In the genomic region with DNA sequence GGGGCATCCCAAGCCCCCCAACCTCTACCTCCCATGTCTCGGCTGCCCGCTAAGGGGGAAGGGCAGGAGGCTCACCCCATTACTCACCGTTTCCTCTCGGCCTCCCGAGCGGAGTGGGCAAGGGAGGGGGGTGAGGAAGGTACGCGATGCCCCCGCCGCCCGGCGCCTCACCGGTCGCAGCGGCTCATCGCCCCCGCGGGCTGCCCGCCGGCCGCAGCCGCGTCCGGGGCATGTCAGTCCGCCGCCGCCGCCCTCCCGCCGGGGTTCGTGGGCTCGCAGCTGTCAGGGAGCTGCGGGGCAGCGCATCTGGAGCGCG, we compare ENCODE assay signal across 10 cellular contexts. TPM values are rescaled to one million over a fixed set of nuclear protein-coding genes. Genes with fewer than 3 reads are reported as not detected.
DNase-seq lines count a peak whose midpoint lies in the region; ATAC-seq, FAIRE-seq and TF ChIP-seq lines count a peak whose summit lies in the region.
"Had no signal": no experiment of that assay in that cellular context is flagged by ENCODE, and none has a peak within 500 bp of the region (broad histone marks: within the 10 kb centered on the region; RNA-seq: fewer than 3 reads in every experiment).

No MANE protein-coding gene starts in this region.

- DNase-seq in activated CD4-positive, alpha-beta T cell treated with anti-CD3 and anti-CD28 coated beads, Interleukin-2, amount 50 U/mL, for 48 hours: peak; percentile 12 to 28
- DNase-seq in right cardiac atrium: peak in 1 of 3 donors; percentile 38
- no peak for DNase-seq in effector CD8-positive, alpha-beta T cell (lab: John Stamatoyannopoulos, UW)
- no peak for DNase-seq in H54 (ENCODE audit: insufficient read length, low spot score)

- peak overlapping the region; percentile 81 for H3K4me3 Mint-ChIP-seq in stimulated activated memory B cell treated with anti-CD40 and anti-IgM and Interleukin-4, amounts not matched to agents 10 μg/mL and 1 μg/mL and 100 μg/mL, for 72 hours

- H3K4me1 Mint-ChIP-seq in stimulated activated memory B cell treated with anti-CD40 and anti-IgM and Interleukin-4, amounts not matched to agents 10 μg/mL and 1 μg/mL and 100 μg/mL, for 72 hours: peaks cover 28% of the 10 kb centered on the region

- intact Hi-C loops in right cardiac atrium (cut with DNase I): no loop called here

- TF ChIP-seq CTCF in gastroesophageal sphincter (IDR thresholded peaks at IDR 0.05): no peak

- no peak for TF ChIP-seq EP300 in gastroesophageal sphincter (IDR thresholded peaks at IDR 0.05)

- H3K4me3 ChIP-seq in BLaER1 (peak overlapping the region; percentile 69), right cardiac atrium (ENCODE audit: low read length) (peak overlapping the region; percentile 43), gastroesophageal sphincter (peak overlapping the region in 1 of 2 donors; percentile 52)

- H3K9me3 Mint-ChIP-seq in stimulated activated memory B cell treated with anti-CD40 and anti-IgM and Interleukin-4, amounts not matched to agents 10 μg/mL and 1 μg/mL and 100 μg/mL, for 72 hours: no peaks in the 10 kb centered on the region

- no peaks in the 10 kb centered on the region for H3K36me3 Mint-ChIP-seq in stimulated activated memory B cell treated with anti-CD40 and anti-IgM and Interleukin-4, amounts not matched to agents 10 μg/mL and 1 μg/mL and 100 μg/mL, for 72 hours

- H3K27me3 ChIP-seq in BLaER1 (peaks cover 46% of the 10 kb centered on the region), right cardiac atrium (ENCODE audit: control insufficient read depth, insufficient read depth) (peaks cover 3% of the 10 kb centered on the region), gastroesophageal sphincter (peaks cover 80% of the 10 kb centered on the region)

- peak; percentile 18 for ATAC-seq in GM21447 (IDR thresholded peaks at IDR 0.05; ENCODE audit: unreplicated experiment)
- ATAC-seq in right cardiac atrium: no peak
- peak; percentile 49 for ATAC-seq in stimulated activated memory B cell treated with anti-CD40 and anti-IgM and Interleukin-4, amounts not matched to agents 10 μg/mL and 1 μg/mL and 100 μg/mL, for 72 hours
- ATAC-seq in gastroesophageal sphincter: no peak

- H3K36me3 ChIP-seq in BLaER1 (no peaks in the 10 kb centered on the region), gastroesophageal sphincter (no peaks in the 10 kb centered on the region)

- no peak overlapping the region for H3K27ac ChIP-seq in BLaER1
- H3K27ac ChIP-seq in right cardiac atrium (ENCODE audit: low read length): no peak overlapping the region
- peak overlapping the region in 1 of 4 donors; percentile 7 for H3K27ac ChIP-seq in gastroesophageal sphincter
- H3K27ac ChIP-seq: HL-60 had no signal

- H3K27ac Mint-ChIP-seq in stimulated activated memory B cell treated with anti-CD40 and anti-IgM and Interleukin-4, amounts not matched to agents 10 μg/mL and 1 μg/mL and 100 μg/mL, for 72 hours: no peak overlapping the region

- H3K27me3 Mint-ChIP-seq in stimulated activated memory B cell treated with anti-CD40 and anti-IgM and Interleukin-4, amounts not matched to agents 10 μg/mL and 1 μg/mL and 100 μg/mL, for 72 hours: peaks cover 55% of the 10 kb centered on the region

- under 1% methylated on average over 36 of the region's 36 CpGs for WGBS in right cardiac atrium
- no CpG with 5 or more reads among the region's 36 CpGs for WGBS in gastroesophageal sphincter (ENCODE audit: low coverage in 1 of 2), 2 donors

- H3K4me1 ChIP-seq in BLaER1: peaks cover 36% of the 10 kb centered on the region
- H3K4me1 ChIP-seq in right cardiac atrium (ENCODE audit: control insufficient read depth, insufficient read depth, low read length): no peaks in the 10 kb centered on the region
- H3K4me1 ChIP-seq in gastroesophageal sphincter: peaks cover 0 to 30% (median 18%) of the 10 kb centered on the region in 3 donors

- no peak for FAIRE-seq in H54 (lab: Jason Lieb, UNC)
- FAIRE-seq: islet of Langerhans had no signal

- no peak for TF ChIP-seq POLR2A in gastroesophageal sphincter (IDR thresholded peaks at IDR 0.05)
- no peak for TF ChIP-seq POLR2A in H54 (IDR thresholded peaks at IDR 0.05; ENCODE audit: low read depth, low read length)

- peak overlapping the region; percentile 18; the same call in 1 of the 2 replicates for H3K9ac ChIP-seq in BLaER1

- peak overlapping the region; percentile 99 for H3K4me2 ChIP-seq in BLaER1

- H3K9me3 ChIP-seq in BLaER1 (no peaks in the 10 kb centered on the region), right cardiac atrium (ENCODE audit: control insufficient read depth, low read length) (no peaks in the 10 kb centered on the region), gastroesophageal sphincter (no peaks in the 10 kb centered on the region)

- peaks cover 30% of the 10 kb centered on the region for H4K20me1 ChIP-seq in BLaER1

RNA-seq across cellular contexts. Expression of a gene that starts 0.5 kb away (rescaled TPM):
- total RNA-seq in right cardiac atrium (under 1 TPM in 3 of 4 donors, not detected in 1; 0.06 to 0.28 (median 0.09) TPM), gastroesophageal sphincter (1 to 10 TPM in 2 of 4 donors, under 1 TPM in 2; 0.49 to 1.5 (median 0.92) TPM)
- polyA plus RNA-seq in right cardiac atrium: 0.07 TPM

Comparison
In these comparisons a context has a peak if more than half of its experiments do, and no peak if none do; other contexts are left out.
1. ATAC-seq: peak in GM21447 (single experiment) and stimulated activated memory B cell treated with anti-CD40 and anti-IgM and Interleukin-4, amounts not matched to agents 10 μg/mL and 1 μg/mL and 100 μg/mL, for 72 hours (single experiment); none in right cardiac atrium (0 of 2) and gastroesophageal sphincter (single experiment).
2. DNase-seq: peak in activated CD4-positive, alpha-beta T cell treated with anti-CD3 and anti-CD28 coated beads, Interleukin-2, amount 50 U/mL, for 48 hours (2 of 2); none in effector CD8-positive, alpha-beta T cell (single experiment) and H54 (single experiment).